Comparison of ENCODE assay signal across 1 cellular context in the genomic region with DNA sequence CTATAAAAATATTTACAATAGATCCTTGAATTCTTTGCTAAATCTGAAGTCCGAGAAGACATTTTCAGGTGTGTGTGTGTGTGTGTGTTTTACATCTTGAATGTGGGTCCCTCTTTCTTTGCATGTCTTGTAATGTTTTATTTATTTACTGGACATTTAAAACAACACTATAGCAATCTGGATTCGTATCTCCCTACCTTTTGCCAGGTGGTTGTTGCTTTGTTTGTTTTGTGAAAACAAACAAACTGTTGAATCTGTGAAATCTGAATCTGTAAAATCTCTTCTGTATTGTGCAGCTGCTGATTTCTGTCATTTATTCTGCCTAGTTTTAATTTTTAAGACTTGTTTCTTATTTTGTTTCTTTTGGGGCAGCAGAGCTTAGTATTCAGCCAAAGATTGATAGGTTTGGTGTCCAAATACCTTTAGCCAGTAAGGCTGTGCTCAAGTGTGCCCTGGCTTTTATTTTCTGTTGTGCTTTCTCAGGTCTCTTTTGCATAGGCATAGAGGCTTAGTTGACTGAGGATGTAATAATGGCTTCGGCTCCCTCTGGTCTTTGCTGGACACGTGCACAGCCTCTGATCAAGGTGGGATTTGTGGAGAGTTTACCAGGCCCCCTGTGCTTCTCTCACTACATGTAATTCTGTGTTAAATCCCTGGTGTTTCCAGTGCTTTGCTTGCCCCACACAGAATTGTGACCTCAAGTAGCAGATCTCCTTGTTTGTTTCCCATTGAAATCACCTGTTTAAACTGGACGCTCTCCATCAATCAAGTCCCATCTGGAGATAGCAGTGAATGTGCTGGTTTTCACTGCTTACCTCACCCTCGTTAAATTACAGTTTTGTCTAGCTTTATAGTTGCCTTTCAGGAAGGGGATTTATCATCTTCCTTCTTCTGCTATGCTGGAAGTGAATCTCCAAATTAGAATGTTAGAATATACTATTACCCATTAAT.
A peak's percentile ranks its signal among the peaks of the same experiment; 100 is the strongest.
TF ChIP-seq lines count a peak whose summit lies in the region.

No MANE protein-coding gene starts in this region.

TF ChIP-seq in K562, 482 proteins besides CTCF, POLR2A, EP300 and RAD21 (continued from another document):
- TF ChIP-seq, protein P1, sequence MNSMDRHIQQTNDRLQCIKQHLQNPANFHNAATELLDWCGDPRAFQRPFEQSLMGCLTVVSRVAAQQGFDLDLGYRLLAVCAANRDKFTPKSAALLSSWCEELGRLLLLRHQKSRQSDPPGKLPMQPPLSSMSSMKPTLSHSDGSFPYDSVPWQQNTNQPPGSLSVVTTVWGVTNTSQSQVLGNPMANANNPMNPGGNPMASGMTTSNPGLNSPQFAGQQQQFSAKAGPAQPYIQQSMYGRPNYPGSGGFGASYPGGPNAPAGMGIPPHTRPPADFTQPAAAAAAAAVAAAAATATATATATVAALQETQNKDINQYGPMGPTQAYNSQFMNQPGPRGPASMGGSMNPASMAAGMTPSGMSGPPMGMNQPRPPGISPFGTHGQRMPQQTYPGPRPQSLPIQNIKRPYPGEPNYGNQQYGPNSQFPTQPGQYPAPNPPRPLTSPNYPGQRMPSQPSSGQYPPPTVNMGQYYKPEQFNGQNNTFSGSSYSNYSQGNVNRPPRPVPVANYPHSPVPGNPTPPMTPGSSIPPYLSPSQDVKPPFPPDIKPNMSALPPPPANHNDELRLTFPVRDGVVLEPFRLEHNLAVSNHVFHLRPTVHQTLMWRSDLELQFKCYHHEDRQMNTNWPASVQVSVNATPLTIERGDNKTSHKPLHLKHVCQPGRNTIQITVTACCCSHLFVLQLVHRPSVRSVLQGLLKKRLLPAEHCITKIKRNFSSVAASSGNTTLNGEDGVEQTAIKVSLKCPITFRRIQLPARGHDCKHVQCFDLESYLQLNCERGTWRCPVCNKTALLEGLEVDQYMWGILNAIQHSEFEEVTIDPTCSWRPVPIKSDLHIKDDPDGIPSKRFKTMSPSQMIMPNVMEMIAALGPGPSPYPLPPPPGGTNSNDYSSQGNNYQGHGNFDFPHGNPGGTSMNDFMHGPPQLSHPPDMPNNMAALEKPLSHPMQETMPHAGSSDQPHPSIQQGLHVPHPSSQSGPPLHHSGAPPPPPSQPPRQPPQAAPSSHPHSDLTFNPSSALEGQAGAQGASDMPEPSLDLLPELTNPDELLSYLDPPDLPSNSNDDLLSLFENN (IDR thresholded peaks at IDR 0.05; ENCODE audit: low read depth in 2 of 2, low read length in 2 of 2) = no peak
- no peak for TF ChIP-seq JUN (IDR thresholded peaks at IDR 0.05; ENCODE audit: borderline replicate concordance, low read depth, low read length)
- no peak for TF ChIP-seq JUN (CRISPR knock-in tag; IDR thresholded peaks at IDR 0.05; ENCODE audit: borderline replicate concordance)
- TF ChIP-seq NCOA6 (IDR thresholded peaks at IDR 0.05) = no peak
- TF ChIP-seq FOXP1 (CRISPR knock-in tag; IDR thresholded peaks at IDR 0.05) = no peak
- TF ChIP-seq, protein P2, sequence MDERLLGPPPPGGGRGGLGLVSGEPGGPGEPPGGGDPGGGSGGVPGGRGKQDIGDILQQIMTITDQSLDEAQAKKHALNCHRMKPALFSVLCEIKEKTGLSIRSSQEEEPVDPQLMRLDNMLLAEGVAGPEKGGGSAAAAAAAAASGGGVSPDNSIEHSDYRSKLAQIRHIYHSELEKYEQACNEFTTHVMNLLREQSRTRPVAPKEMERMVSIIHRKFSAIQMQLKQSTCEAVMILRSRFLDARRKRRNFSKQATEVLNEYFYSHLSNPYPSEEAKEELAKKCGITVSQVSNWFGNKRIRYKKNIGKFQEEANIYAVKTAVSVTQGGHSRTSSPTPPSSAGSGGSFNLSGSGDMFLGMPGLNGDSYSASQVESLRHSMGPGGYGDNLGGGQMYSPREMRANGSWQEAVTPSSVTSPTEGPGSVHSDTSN (CRISPR knock-in tag; IDR thresholded peaks at IDR 0.05; ENCODE audit: low read depth) = no peak
- TF ChIP-seq, protein P2 (tag; conservative IDR thresholded peaks at IDR 0.05; ENCODE audit: low read depth) = peak; percentile 65
- TF ChIP-seq MEIS2 (IDR thresholded peaks at IDR 0.05; ENCODE audit: partially characterized antibody) = peak; percentile 76
- TF ChIP-seq, protein P3, sequence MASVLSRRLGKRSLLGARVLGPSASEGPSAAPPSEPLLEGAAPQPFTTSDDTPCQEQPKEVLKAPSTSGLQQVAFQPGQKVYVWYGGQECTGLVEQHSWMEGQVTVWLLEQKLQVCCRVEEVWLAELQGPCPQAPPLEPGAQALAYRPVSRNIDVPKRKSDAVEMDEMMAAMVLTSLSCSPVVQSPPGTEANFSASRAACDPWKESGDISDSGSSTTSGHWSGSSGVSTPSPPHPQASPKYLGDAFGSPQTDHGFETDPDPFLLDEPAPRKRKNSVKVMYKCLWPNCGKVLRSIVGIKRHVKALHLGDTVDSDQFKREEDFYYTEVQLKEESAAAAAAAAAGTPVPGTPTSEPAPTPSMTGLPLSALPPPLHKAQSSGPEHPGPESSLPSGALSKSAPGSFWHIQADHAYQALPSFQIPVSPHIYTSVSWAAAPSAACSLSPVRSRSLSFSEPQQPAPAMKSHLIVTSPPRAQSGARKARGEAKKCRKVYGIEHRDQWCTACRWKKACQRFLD (CRISPR knock-in tag; IDR thresholded peaks at IDR 0.05) = no peak
